22 cellular contexts compared by ENCODE assay signal in genomic region chr9:136611606-136612005, GRCh38.
"Had no signal": no experiment of that assay in that cellular context is flagged by ENCODE, and none has a peak within 500 bp of the region (broad histone marks: within the 10 kb centered on the region; RNA-seq: fewer than 3 reads in every experiment).

No MANE protein-coding gene starts in this region.

- H3K27me3 ChIP-seq: heart left ventricle, left lung, ovary, thyroid gland, upper lobe of right lung had no signal

- H3K4me1 ChIP-seq: breast epithelium, foreskin keratinocyte had no signal

- H3K36me3 ChIP-seq: breast epithelium, heart left ventricle, left lung, lower lobe of right lung, ovary, thyroid gland, upper lobe of right lung had no signal

- H3K4me3 ChIP-seq: breast epithelium, heart left ventricle, left lung, lower lobe of right lung, ovary, skin epidermis, thyroid gland, upper lobe of right lung had no signal

- H3K27ac ChIP-seq: breast epithelium, foreskin keratinocyte, heart left ventricle, left lung, lower lobe of right lung, ovary, skin epidermis, thyroid gland, upper lobe of right lung had no signal

- H3K9me3 ChIP-seq: breast epithelium, heart left ventricle, left lung, lower lobe of right lung, ovary, thyroid gland, upper lobe of right lung had no signal

- DNase-seq: activated CD4-positive, alpha-beta T cell treated with anti-CD3 and anti-CD28 coated beads, Interleukin-2, amount 10 ng/mL, durations not matched to agents 7 days and 5 days; activated CD4-positive, CD25-positive, alpha-beta regulatory T cell treated with anti-CD3 and anti-CD28 coated beads, Interleukin-2, amount 50 U/mL, for 72 hours; activated CD8-positive, alpha-beta T cell treated with anti-CD3 and anti-CD28 coated beads for 36 hours; activated T-cell treated with anti-CD3 and anti-CD28 coated beads, Interleukin-2, amount 50 U/mL, for 4 hours; endodermal cell; foreskin keratinocyte; heart left ventricle; hypothalamus; kidney glomerular epithelial cell; left lung; lower lobe of right lung; mesendoderm; ovary; stimulated activated CD4-positive, alpha-beta T cell treated with anti-CD3 and anti-CD28 coated beads, Interleukin-12 subunit alpha, Interleukin-12 subunit beta, amount 100 ng/mL, for 4 hours; stimulated activated CD4-positive, alpha-beta T cell treated with anti-CD3 and anti-CD28 coated beads, Interleukin-4, amount 100 ng/mL, for 1 hour; thyroid gland; upper lobe of right lung had no signal

- ATAC-seq: activated CD8-positive, alpha-beta T cell treated with anti-CD3 and anti-CD28 coated beads for 36 hours; activated T-cell treated with anti-CD3 and anti-CD28 coated beads, Interleukin-2, amount 50 U/mL, for 4 hours; activated T-helper 17 cell treated with anti-CD3 and anti-CD28 coated beads, Interleukin-2, amount 50 U/mL, for 72 hours; esophagus mucosa; foreskin keratinocyte; heart left ventricle; left lung; lower lobe of right lung; sciatic nerve; upper lobe of right lung had no signal
